In genomic region chr20:8602389-8603116, GRCh38 we compare ENCODE assay signal across 8 cellular contexts.
DNase-seq lines count a peak whose midpoint lies in the region; ATAC-seq and TF ChIP-seq lines count a peak whose summit lies in the region.

No MANE protein-coding gene starts in this region.

- no peaks in the 10 kb centered on the region for H3K9me3 ChIP-seq in breast epithelium
- no peaks in the 10 kb centered on the region for H3K9me3 ChIP-seq in sigmoid colon

- intact Hi-C loops in breast epithelium (cut with DNase I; ENCODE audit: low total_unique reads) (no loop called here), sigmoid colon (cut with DNase I) (no loop called here), posterior cingulate gyrus (cut with DNase I) (no loop called here)

- WGBS in sigmoid colon, 2 donors = 50 to 55% methylated on average over 3 of the region's 3 CpGs

- peak; percentile 15 for DNase-seq in AG08396 (ENCODE audit: low spot score)
- no peak for DNase-seq in breast epithelium (ENCODE audit: low spot score in 2 of 2)
- no peak for DNase-seq in sigmoid colon
- DNase-seq in C1 segment of cervical spinal cord (lab: John Stamatoyannopoulos, UW) = no peak
- DNase-seq in pons (ENCODE audit: low spot score) = no peak
- no peak for DNase-seq in posterior cingulate gyrus

- H3K27ac ChIP-seq in breast epithelium (peak overlapping the region; percentile 14 to 27), sigmoid colon (peak overlapping the region; percentile 24 to 58 (median 49))

- peak overlapping the region in 2 of 3 donors; percentile 1 to 2 for H3K4me3 ChIP-seq in breast epithelium
- peak overlapping the region in 1 of 4 donors; percentile 2 for H3K4me3 ChIP-seq in sigmoid colon

- TF ChIP-seq CTCF in breast epithelium (IDR thresholded peaks at IDR 0.05) (no peak), sigmoid colon (IDR thresholded peaks at IDR 0.05) (no peak)

- H3K27me3 ChIP-seq in breast epithelium (no peaks in the 10 kb centered on the region), sigmoid colon (no peaks in the 10 kb centered on the region)

- H3K36me3 ChIP-seq in breast epithelium (no peaks in the 10 kb centered on the region), sigmoid colon (no peaks in the 10 kb centered on the region)

- H3K4me1 ChIP-seq in breast epithelium = no peaks in the 10 kb centered on the region
- H3K4me1 ChIP-seq in sigmoid colon = peaks cover 0 to 26% (median 14%) of the 10 kb centered on the region in 4 donors

- TF ChIP-seq EP300 in sigmoid colon (IDR thresholded peaks at IDR 0.05) = no peak

- ATAC-seq in GM19328 (IDR thresholded peaks at IDR 0.05; ENCODE audit: unreplicated experiment) (peak; percentile 78), HG03354 (IDR thresholded peaks at IDR 0.05; ENCODE audit: poor library complexity, severe bottlenecking, unreplicated experiment) (peak; percentile 88)

- TF ChIP-seq POLR2A in breast epithelium (IDR thresholded peaks at IDR 0.05) (no peak), sigmoid colon (IDR thresholded peaks at IDR 0.05) (no peak)
